Comparison of ENCODE assay signal across 8 cellular contexts in the genomic region with DNA sequence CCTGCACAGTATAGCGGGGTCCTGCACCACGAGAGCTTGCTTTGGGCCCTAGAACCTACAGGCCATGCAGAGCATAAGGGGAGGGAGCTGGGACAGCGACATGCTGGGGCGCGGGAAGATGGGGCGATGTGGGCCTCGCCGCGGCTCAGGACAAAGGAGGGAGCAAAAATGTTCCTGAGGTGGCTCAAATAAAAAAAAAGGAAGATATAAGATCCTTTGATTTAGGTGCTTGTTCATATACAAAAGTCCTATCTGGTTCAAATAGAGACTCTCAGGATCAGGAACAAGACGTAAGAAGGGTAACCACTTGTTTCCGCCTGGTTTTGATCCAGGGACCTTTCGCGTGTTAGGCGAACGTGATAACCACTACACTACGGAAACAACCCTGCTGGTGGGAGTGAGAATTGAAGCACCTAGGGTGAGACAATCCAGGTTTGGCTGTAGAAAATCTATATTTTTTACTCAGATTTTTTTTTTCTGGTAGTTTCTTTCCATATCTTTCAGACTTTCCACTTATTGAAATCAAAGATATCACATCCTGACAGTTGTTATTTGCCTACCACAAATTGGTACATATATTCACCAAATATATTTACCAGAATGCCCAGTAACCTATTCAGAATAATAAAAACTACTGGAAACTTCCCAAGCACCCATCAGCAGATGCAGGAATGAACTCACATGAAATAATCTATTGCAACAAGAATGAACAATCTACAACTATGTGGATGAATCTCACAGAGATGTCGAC.
DNase-seq lines count a peak whose midpoint lies in the region; ATAC-seq and TF ChIP-seq lines count a peak whose summit lies in the region.

No MANE protein-coding gene starts in this region.

- peaks cover 27% of the 10 kb centered on the region for H3K27me3 Mint-ChIP-seq in activated T-helper 1 cell treated with anti-CD3 and anti-CD28 coated beads, Interleukin-12 subunit alpha, Interleukin-12 subunit beta, Interleukin-2, Interleukin-4 antibody, amounts not matched to agents 30 ng/mL and 10 ng/mL and 1 ng/mL, durations not matched to agents 14 hours and 24 hours and 36 hours (ENCODE audit: insufficient read depth)

- peak; percentile 52 for DNase-seq in activated T-cell treated with anti-CD3 and anti-CD28 coated beads for 48 hours (ENCODE audit: low read depth)
- no peak for DNase-seq in activated T-cell treated with anti-CD3 and anti-CD28 coated beads for 4 hours
- DNase-seq in NCI-H1930 (lab: John Stamatoyannopoulos, UW), result peak; percentile 38 to 71
- no peak for DNase-seq in activated T-helper 1 cell treated with anti-CD3 and anti-CD28 coated beads, Interleukin-12 subunit alpha, Interleukin-12 subunit beta, Interleukin-2, Interleukin-4 antibody, amounts not matched to agents 30 ng/mL and 10 ng/mL and 1 ng/mL, durations not matched to agents 14 hours and 24 hours and 36 hours (ENCODE audit: low spot score)
- DNase-seq in kidney epithelial cell (ENCODE audit: low read depth), result no peak
- no peak for DNase-seq in hepatic stellate cell (ENCODE audit: low spot score)
- no peak for DNase-seq in globus pallidus (ENCODE audit: low spot score)

- no peak overlapping the region for H3K4me3 Mint-ChIP-seq in activated T-helper 1 cell treated with anti-CD3 and anti-CD28 coated beads, Interleukin-12 subunit alpha, Interleukin-12 subunit beta, Interleukin-2, Interleukin-4 antibody, amounts not matched to agents 30 ng/mL and 10 ng/mL and 1 ng/mL, durations not matched to agents 14 hours and 24 hours and 36 hours

- no peak for ATAC-seq in HG03571 (IDR thresholded peaks at IDR 0.05; ENCODE audit: unreplicated experiment)

- peak overlapping the region; percentile 2 for H3K4me3 ChIP-seq in kidney epithelial cell (ENCODE audit: low read depth, low read length)

- intact Hi-C loops in activated T-helper 1 cell treated with anti-CD3 and anti-CD28 coated beads, Interleukin-12 subunit alpha, Interleukin-12 subunit beta, Interleukin-2, Interleukin-4 antibody, amounts not matched to agents 30 ng/mL and 10 ng/mL and 1 ng/mL, durations not matched to agents 14 hours and 24 hours and 36 hours (cut with micrococcal nuclease), result loop anchor here (2.0 kb wide), 1 partner anchor 16 kb away; no protein-coding TSS in a partner anchor

- H3K36me3 ChIP-seq in kidney epithelial cell (ENCODE audit: control insufficient read depth, insufficient read depth, low read length), result no peaks in the 10 kb centered on the region

- no peaks in the 10 kb centered on the region for H3K9me3 Mint-ChIP-seq in activated T-helper 1 cell treated with anti-CD3 and anti-CD28 coated beads, Interleukin-12 subunit alpha, Interleukin-12 subunit beta, Interleukin-2, Interleukin-4 antibody, amounts not matched to agents 30 ng/mL and 10 ng/mL and 1 ng/mL, durations not matched to agents 14 hours and 24 hours and 36 hours

- H3K27me3 ChIP-seq in kidney epithelial cell (ENCODE audit: control insufficient read depth, insufficient read depth, low read length), result no peaks in the 10 kb centered on the region

- H3K27ac Mint-ChIP-seq in activated T-helper 1 cell treated with anti-CD3 and anti-CD28 coated beads, Interleukin-12 subunit alpha, Interleukin-12 subunit beta, Interleukin-2, Interleukin-4 antibody, amounts not matched to agents 30 ng/mL and 10 ng/mL and 1 ng/mL, durations not matched to agents 14 hours and 24 hours and 36 hours, result peak overlapping the region; percentile 48

- TF ChIP-seq CTCF in kidney epithelial cell (IDR thresholded peaks at IDR 0.05; ENCODE audit: insufficient read depth, low read length, poor library complexity, severe bottlenecking), result peak; percentile 25

- peaks cover 13% of the 10 kb centered on the region for H3K4me1 Mint-ChIP-seq in activated T-helper 1 cell treated with anti-CD3 and anti-CD28 coated beads, Interleukin-12 subunit alpha, Interleukin-12 subunit beta, Interleukin-2, Interleukin-4 antibody, amounts not matched to agents 30 ng/mL and 10 ng/mL and 1 ng/mL, durations not matched to agents 14 hours and 24 hours and 36 hours (ENCODE audit: low read depth)

- no peaks in the 10 kb centered on the region for H3K36me3 Mint-ChIP-seq in activated T-helper 1 cell treated with anti-CD3 and anti-CD28 coated beads, Interleukin-12 subunit alpha, Interleukin-12 subunit beta, Interleukin-2, Interleukin-4 antibody, amounts not matched to agents 30 ng/mL and 10 ng/mL and 1 ng/mL, durations not matched to agents 14 hours and 24 hours and 36 hours (ENCODE audit: low read depth)

Comparison
In these comparisons a context has a peak if more than half of its experiments do, and no peak if none do; other contexts are left out.
1. DNase-seq: peak in activated T-cell treated with anti-CD3 and anti-CD28 coated beads for 48 hours (single experiment) and NCI-H1930 (2 of 2); none in activated T-cell treated with anti-CD3 and anti-CD28 coated beads for 4 hours (single experiment), activated T-helper 1 cell treated with anti-CD3 and anti-CD28 coated beads, Interleukin-12 subunit alpha, Interleukin-12 subunit beta, Interleukin-2, Interleukin-4 antibody, amounts not matched to agents 30 ng/mL and 10 ng/mL and 1 ng/mL, durations not matched to agents 14 hours and 24 hours and 36 hours (single experiment), kidney epithelial cell (single experiment), hepatic stellate cell (single experiment) and globus pallidus (single experiment).